ENCODE assay signal across 1 cellular context in genomic region chr6:157095569-157095968, GRCh38.
TF ChIP-seq lines count a peak whose summit lies in the region.

No MANE protein-coding gene starts in this region.

TF ChIP-seq in HepG2, 621 proteins besides CTCF, POLR2A, EP300 and RAD21 (continued from another document):
- TF ChIP-seq ZNF407 (CRISPR knock-in tag; IDR thresholded peaks at IDR 0.05; ENCODE audit: not compliant biosample characterization) (no peak), SPEN (CRISPR knock-in tag; IDR thresholded peaks at IDR 0.05; ENCODE audit: low read depth) (no peak), FOXM1 (CRISPR knock-in tag; IDR thresholded peaks at IDR 0.05) (no peak), ZNF616 (CRISPR knock-in tag; IDR thresholded peaks at IDR 0.05; ENCODE audit: low read depth) (no peak), ZNF609 (CRISPR knock-in tag; IDR thresholded peaks at IDR 0.05; ENCODE audit: borderline replicate concordance) (no peak), FOXP4 (CRISPR knock-in tag; IDR thresholded peaks at IDR 0.05) (no peak), JDP2 (CRISPR knock-in tag; IDR thresholded peaks at IDR 0.05; ENCODE audit: borderline replicate concordance) (no peak), NFATC3 (CRISPR knock-in tag; IDR thresholded peaks at IDR 0.05) (no peak), ZNF234 (CRISPR knock-in tag; conservative IDR thresholded peaks at IDR 0.05) (no peak), ESRRA (CRISPR knock-in tag; IDR thresholded peaks at IDR 0.05; ENCODE audit: low read depth) (no peak), ZBTB34 (CRISPR knock-in tag; IDR thresholded peaks at IDR 0.05) (no peak), ZC3H13 (CRISPR knock-in tag; IDR thresholded peaks at IDR 0.05) (no peak), ETV6 (CRISPR knock-in tag; conservative IDR thresholded peaks at IDR 0.05) (no peak), ZSCAN20 (CRISPR knock-in tag; IDR thresholded peaks at IDR 0.05; ENCODE audit: borderline replicate concordance) (no peak), ZNF318 (CRISPR knock-in tag; IDR thresholded peaks at IDR 0.05) (no peak), KAT7 (CRISPR knock-in tag; IDR thresholded peaks at IDR 0.05; ENCODE audit: borderline replicate concordance) (no peak)
